In genomic region chr16:7268182-7268581, GRCh38 we compare ENCODE assay signal across 8 cellular contexts.
DNase-seq lines count a peak whose midpoint lies in the region; ATAC-seq and TF ChIP-seq lines count a peak whose summit lies in the region.

No MANE protein-coding gene starts in this region.

- no peak for ATAC-seq in GM21619 (IDR thresholded peaks at IDR 0.05; ENCODE audit: unreplicated experiment)

- intact Hi-C loops in colonic mucosa (cut with DNase I): no loop called here

- no peaks in the 10 kb centered on the region for H3K9me3 Mint-ChIP-seq in nephron

- no peaks in the 10 kb centered on the region for H3K4me1 ChIP-seq in colonic mucosa

- H3K9ac ChIP-seq in colonic mucosa (ENCODE audit: low read depth in 2 of 2, low read length in 2 of 2): no peak overlapping the region

- H3K27me3 ChIP-seq in colonic mucosa: no peaks in the 10 kb centered on the region

- H3K36me3 ChIP-seq in colonic mucosa: no peaks in the 10 kb centered on the region

- H3K4me3 ChIP-seq in colonic mucosa: no peak overlapping the region

- H3K4me3 Mint-ChIP-seq in nephron: no peak overlapping the region

- H3K9me3 ChIP-seq in colonic mucosa: no peaks in the 10 kb centered on the region

- H3K4me1 Mint-ChIP-seq in nephron: peaks cover 15% of the 10 kb centered on the region

- DNase-seq in NCI-H345 (lab: John Stamatoyannopoulos, UW) (peak; percentile 8), NCI-H345 treated with DMSO at 0.1 percent for 48 hours (lab: John Stamatoyannopoulos, UW; ENCODE audit: unreplicated experiment) (no peak), NCI-H2081 treated with DMSO at 0.1 percent for 48 hours (lab: John Stamatoyannopoulos, UW) (peak; percentile 11), colonic mucosa (peak; percentile 32), EL (no peak)
- no peak for DNase-seq in activated CD4-positive, alpha-beta T cell treated with anti-CD3 and anti-CD28 coated beads, Interleukin-2, amount 50 U/mL, for 4 hours

- TF ChIP-seq CTCF in colonic mucosa (IDR thresholded peaks at IDR 0.05) (peak; percentile 41), nephron (IDR thresholded peaks at IDR 0.05; ENCODE audit: unreplicated experiment in 3 of 3) (peak; percentile 66 to 72 (median 72))

- H3K27ac Mint-ChIP-seq in nephron: no peak overlapping the region

- no peak overlapping the region for H3K27ac ChIP-seq in colonic mucosa

- H3K27me3 Mint-ChIP-seq in nephron (ENCODE audit: low read depth): no peaks in the 10 kb centered on the region

- H3K36me3 Mint-ChIP-seq in nephron (ENCODE audit: low read depth): no peaks in the 10 kb centered on the region

Comparison
In these comparisons a context has a peak if more than half of its experiments do, and no peak if none do; other contexts are left out.
1. DNase-seq: peak in NCI-H345 (single experiment), NCI-H2081 treated with DMSO at 0.1 percent for 48 hours (single experiment) and colonic mucosa (single experiment); none in NCI-H345 treated with DMSO at 0.1 percent for 48 hours (single experiment), EL (single experiment) and activated CD4-positive, alpha-beta T cell treated with anti-CD3 and anti-CD28 coated beads, Interleukin-2, amount 50 U/mL, for 4 hours (0 of 2).